Comparison of ENCODE assay signal across 14 cellular contexts in genomic region chr20:3616250-3616649, GRCh38. TPM values are rescaled to one million over a fixed set of nuclear protein-coding genes. Genes with fewer than 3 reads are reported as not detected.
DNase-seq lines count a peak whose midpoint lies in the region; ATAC-seq and TF ChIP-seq lines count a peak whose summit lies in the region.
"Had no signal": no experiment of that assay in that cellular context is flagged by ENCODE, and none has a peak within 500 bp of the region (broad histone marks: within the 10 kb centered on the region; RNA-seq: fewer than 3 reads in every experiment).

No MANE protein-coding gene starts in this region.

- no peaks in the 10 kb centered on the region for H3K27me3 ChIP-seq in heart right ventricle
- H3K27me3 ChIP-seq in CD8-positive, alpha-beta memory T cell (ENCODE audit: insufficient read depth, low read length, poor library complexity, severe bottlenecking), result no peaks in the 10 kb centered on the region

- intact Hi-C loops in heart right ventricle (cut with DNase I) (no loop called here), natural killer cell (cut with micrococcal nuclease) (no loop called here)

- no peak for TF ChIP-seq CTCF in heart right ventricle (IDR thresholded peaks at IDR 0.05)
- TF ChIP-seq CTCF in progenitor cell of endocrine pancreas (IDR thresholded peaks at IDR 0.05; ENCODE audit: unreplicated experiment), result no peak
- TF ChIP-seq CTCF in natural killer cell (IDR thresholded peaks at IDR 0.05), result no peak

- H3K36me3 ChIP-seq in heart right ventricle, result peaks cover 0 to 50% (median 3%) of the 10 kb centered on the region in 9 donors
- H3K36me3 ChIP-seq in CD8-positive, alpha-beta memory T cell (ENCODE audit: insufficient read depth, low read length), result no peaks in the 10 kb centered on the region

- H3K36me3 Mint-ChIP-seq in progenitor cell of endocrine pancreas (ENCODE audit: insufficient read depth) (peaks cover 5% of the 10 kb centered on the region), natural killer cell (no peaks in the 10 kb centered on the region)
- H3K36me3 Mint-ChIP-seq in CD8-positive, alpha-beta memory T cell, result peaks cover 5 to 50% (median 21%) of the 10 kb centered on the region in 3 donors

- peak; percentile 44 for DNase-seq in ELF-1 (ENCODE audit: low read depth, low spot score)
- DNase-seq in NCI-H2196 (lab: John Stamatoyannopoulos, UW; ENCODE audit: unreplicated experiment), result peak; percentile 51
- peak; percentile 21 to 29 for DNase-seq in heart right ventricle
- no peak for DNase-seq in progenitor cell of endocrine pancreas (ENCODE audit: low spot score, unreplicated experiment)
- no peak for DNase-seq in natural killer cell
- no peak for DNase-seq in NCI-H1417 treated with DMSO at 0.1 percent for 48 hours (lab: John Stamatoyannopoulos, UW)
- DNase-seq in occipital lobe (lab: John Stamatoyannopoulos, UW), result no peak
- no peak for DNase-seq in CD8-positive, alpha-beta memory T cell
- DNase-seq: activated naive CD4-positive, alpha-beta T cell treated with Interleukin-2 at 50 U/mL for 16 hours; Calu3; hypothalamus; naive B cell; T-helper 1 cell had no signal

- no peak overlapping the region for H3K27ac ChIP-seq in heart right ventricle
- H3K27ac ChIP-seq in CD8-positive, alpha-beta memory T cell (ENCODE audit: low read depth, low read length), result no peak overlapping the region

- no peaks in the 10 kb centered on the region for H3K27me3 Mint-ChIP-seq in progenitor cell of endocrine pancreas
- no peaks in the 10 kb centered on the region for H3K27me3 Mint-ChIP-seq in natural killer cell (ENCODE audit: low read depth in 2 of 2)
- H3K27me3 Mint-ChIP-seq in CD8-positive, alpha-beta memory T cell, result no peaks in the 10 kb centered on the region
- H3K27me3 Mint-ChIP-seq: dendritic cell treated with granulocyte-macrophage colony-stimulating factor and Interleukin-4, amounts not matched to agents 40 ng/mL and 50 ng/mL, for 4 days; naive B cell had no signal

- H3K27ac Mint-ChIP-seq in progenitor cell of endocrine pancreas (peak overlapping the region; percentile 76), natural killer cell (no peak overlapping the region)
- no peak overlapping the region for H3K27ac Mint-ChIP-seq in CD8-positive, alpha-beta memory T cell
- H3K27ac Mint-ChIP-seq: dendritic cell treated with granulocyte-macrophage colony-stimulating factor and Interleukin-4, amounts not matched to agents 40 ng/mL and 50 ng/mL, for 4 days had no signal

- WGBS in heart right ventricle, 2 donors, result 37 to 47% methylated on average over 4 of the region's 4 CpGs

- CTCF ChIA-PET in CD8-positive, alpha-beta memory T cell (lab: Charles Lee), result no interaction called here

- peaks cover 0 to 3% (median 0%) of the 10 kb centered on the region in 9 donors for H3K4me1 ChIP-seq in heart right ventricle
- H3K4me1 ChIP-seq in CD8-positive, alpha-beta memory T cell (ENCODE audit: insufficient read depth, low read length), result no peaks in the 10 kb centered on the region

- POLR2A ChIA-PET in CD8-positive, alpha-beta memory T cell (lab: Charles Lee), result no interaction called here

- no peak overlapping the region for H3K4me3 Mint-ChIP-seq in progenitor cell of endocrine pancreas (ENCODE audit: low read depth)
- H3K4me3 Mint-ChIP-seq in natural killer cell, result no peak overlapping the region
- no peak overlapping the region for H3K4me3 Mint-ChIP-seq in CD8-positive, alpha-beta memory T cell
- H3K4me3 Mint-ChIP-seq: dendritic cell treated with granulocyte-macrophage colony-stimulating factor and Interleukin-4, amounts not matched to agents 40 ng/mL and 50 ng/mL, for 4 days; naive B cell had no signal

- no peak overlapping the region for H3K4me3 ChIP-seq in heart right ventricle
- H3K4me3 ChIP-seq in CD8-positive, alpha-beta memory T cell (ENCODE audit: low read length), result no peak overlapping the region

- no peaks in the 10 kb centered on the region for H3K9me3 ChIP-seq in heart right ventricle
- H3K9me3 ChIP-seq in CD8-positive, alpha-beta memory T cell (ENCODE audit: low read length), result no peaks in the 10 kb centered on the region

- H3K9me3 Mint-ChIP-seq in progenitor cell of endocrine pancreas (ENCODE audit: low read depth) (no peaks in the 10 kb centered on the region), natural killer cell (no peaks in the 10 kb centered on the region)
- H3K9me3 Mint-ChIP-seq in CD8-positive, alpha-beta memory T cell, result no peaks in the 10 kb centered on the region
- H3K9me3 Mint-ChIP-seq: dendritic cell treated with granulocyte-macrophage colony-stimulating factor and Interleukin-4, amounts not matched to agents 40 ng/mL and 50 ng/mL, for 4 days had no signal

- peak in 6 of 8 donors; percentile 29 to 80 (median 60) for ATAC-seq in heart right ventricle
- ATAC-seq in natural killer cell, result no peak

- H3K4me1 Mint-ChIP-seq in progenitor cell of endocrine pancreas (ENCODE audit: low read depth) (peaks cover 7% of the 10 kb centered on the region), natural killer cell (no peaks in the 10 kb centered on the region)
- H3K4me1 Mint-ChIP-seq in CD8-positive, alpha-beta memory T cell, result no peaks in the 10 kb centered on the region

RNA-seq across cellular contexts. Expression of gene GFRA4, which starts 46.9 kb away (rescaled TPM):
- total RNA-seq in heart right ventricle, result not detected
- polyA plus RNA-seq in heart right ventricle, result not detected
- total RNA-seq in progenitor cell of endocrine pancreas, result not detected in 2 replicates
- total RNA-seq in natural killer cell, result not detected
- not detected for total RNA-seq in occipital lobe
- total RNA-seq in CD8-positive, alpha-beta memory T cell, result not detected
- polyA plus RNA-seq in CD8-positive, alpha-beta memory T cell, result not detected
- total RNA-seq: Calu3 had no signal

Comparison
In these comparisons a context has a peak if more than half of its experiments do, and no peak if none do; other contexts are left out.
1. DNase-seq: peak in ELF-1 (single experiment), NCI-H2196 (single experiment) and heart right ventricle (2 of 2); none in progenitor cell of endocrine pancreas (single experiment), natural killer cell (single experiment), NCI-H1417 treated with DMSO at 0.1 percent for 48 hours (single experiment), occipital lobe (single experiment) and CD8-positive, alpha-beta memory T cell (0 of 5).
2. ATAC-seq: peak in heart right ventricle (6 of 8); none in natural killer cell (0 of 3).